26 cellular contexts compared by ENCODE assay signal in genomic region chr2:53091183-53091582, GRCh38.
"Had no signal": no experiment of that assay in that cellular context is flagged by ENCODE, and none has a peak within 500 bp of the region (broad histone marks: within the 10 kb centered on the region; RNA-seq: fewer than 3 reads in every experiment).

No MANE protein-coding gene starts in this region.

- H3K9me3 ChIP-seq: gastroesophageal sphincter, heart left ventricle, left lung, ovary, right lobe of liver, suprapubic skin, transverse colon, upper lobe of right lung, uterus had no signal

- H3K4me1 Mint-ChIP-seq: naive thymus-derived CD8-positive, alpha-beta T cell; stimulated activated naive CD8-positive, alpha-beta T cell treated with anti-CD3 and anti-CD28 coated beads, Interleukin-15, amount 100 ng/mL, for 72 hours had no signal

- H3K36me3 ChIP-seq: gastroesophageal sphincter, heart left ventricle, left lung, ovary, right lobe of liver, suprapubic skin, transverse colon, upper lobe of right lung, uterus had no signal

- H3K4me3 Mint-ChIP-seq: effector memory CD8-positive, alpha-beta T cell; naive thymus-derived CD8-positive, alpha-beta T cell; stimulated activated naive CD8-positive, alpha-beta T cell treated with anti-CD3 and anti-CD28 coated beads, Interleukin-15, amount 100 ng/mL, for 72 hours had no signal

- ATAC-seq: effector memory CD8-positive, alpha-beta T cell; esophagus mucosa; gastroesophageal sphincter; heart left ventricle; left cardiac atrium; left lung; naive thymus-derived CD8-positive, alpha-beta T cell; right lobe of liver; stimulated activated naive CD8-positive, alpha-beta T cell treated with anti-CD3 and anti-CD28 coated beads, Interleukin-15, amount 100 ng/mL, for 72 hours; upper lobe of right lung had no signal

- H2AFZ ChIP-seq: hepatocyte had no signal

- H3K27ac Mint-ChIP-seq: effector memory CD8-positive, alpha-beta T cell; naive thymus-derived CD8-positive, alpha-beta T cell; stimulated activated naive CD8-positive, alpha-beta T cell treated with anti-CD3 and anti-CD28 coated beads, Interleukin-15, amount 100 ng/mL, for 72 hours had no signal

- H3K79me2 ChIP-seq: hepatocyte had no signal

- H3K4me1 ChIP-seq: gastroesophageal sphincter, heart left ventricle, left lung, right lobe of liver, suprapubic skin, transverse colon, upper lobe of right lung, uterus had no signal

- H3K4me2 ChIP-seq: hepatocyte had no signal

- H3K4me3 ChIP-seq: gastroesophageal sphincter, heart left ventricle, hepatocyte, left lung, ovary, right lobe of liver, suprapubic skin, transverse colon, upper lobe of right lung, uterus had no signal

- H3K27ac ChIP-seq: gastroesophageal sphincter, heart left ventricle, hepatocyte, left lung, ovary, right lobe of liver, suprapubic skin, transverse colon, upper lobe of right lung, uterus had no signal

- H3K27me3 Mint-ChIP-seq: effector memory CD8-positive, alpha-beta T cell; naive thymus-derived CD8-positive, alpha-beta T cell; stimulated activated naive CD8-positive, alpha-beta T cell treated with anti-CD3 and anti-CD28 coated beads, Interleukin-15, amount 100 ng/mL, for 72 hours had no signal

- DNase-seq: cortex of kidney; effector memory CD8-positive, alpha-beta T cell; foreskin fibroblast; heart left ventricle; kidney; left cardiac atrium; left lung; mesendoderm; midbrain; naive thymus-derived CD8-positive, alpha-beta T cell; occipital lobe; ovary; posterior cingulate gyrus; right lobe of liver; small intestine; stimulated activated CD4-positive, alpha-beta T cell treated with anti-CD3 and anti-CD28 coated beads, Interleukin-15, amount 100 ng/mL, for 24 hours; stimulated activated CD4-positive, alpha-beta T cell treated with anti-CD3 and anti-CD28 coated beads, Interleukin-2, amount 100 ng/mL, for 48 hours; stimulated activated naive CD4-positive, alpha-beta T cell; stimulated activated naive CD8-positive, alpha-beta T cell treated with anti-CD3 and anti-CD28 coated beads, Interleukin-15, amount 100 ng/mL, for 72 hours; transverse colon; upper lobe of right lung; uterus had no signal

- H3K27me3 ChIP-seq: gastroesophageal sphincter, heart left ventricle, hepatocyte, left lung, ovary, right lobe of liver, suprapubic skin, transverse colon, upper lobe of right lung, uterus had no signal
